In genomic region chr12:46901464-46902205, GRCh38 we compare ENCODE assay signal across 20 cellular contexts.
"Had no signal": no experiment of that assay in that cellular context is flagged by ENCODE, and none has a peak within 500 bp of the region (broad histone marks: within the 10 kb centered on the region; RNA-seq: fewer than 3 reads in every experiment).

No MANE protein-coding gene starts in this region.

- H3K27me3 ChIP-seq: esophagus muscularis mucosa, gastrocnemius medialis, heart right ventricle, left lung, right atrium auricular region, suprapubic skin, thyroid gland, upper lobe of left lung, uterus had no signal

- ATAC-seq: effector memory CD8-positive, alpha-beta T cell; gastrocnemius medialis; heart right ventricle; left lung; lower lobe of right lung; natural killer cell treated with Interleukin-12 subunit alpha and Interleukin-12 subunit beta and Interleukin-15 and Interleukin-18, amount 100 ng/mL, for 72 hours had no signal

- H3K36me3 Mint-ChIP-seq: memory B cell, mesothelial cell of epicardium had no signal

- H3K36me3 ChIP-seq: esophagus muscularis mucosa, gastrocnemius medialis, heart right ventricle, left lung, lower lobe of right lung, right atrium auricular region, suprapubic skin, thyroid gland, upper lobe of left lung, uterus had no signal

- H3K9me3 Mint-ChIP-seq: effector memory CD8-positive, alpha-beta T cell; memory B cell had no signal

- H3K4me1 Mint-ChIP-seq: memory B cell had no signal

- H3K4me2 ChIP-seq: smooth muscle cell had no signal

- H3K27ac ChIP-seq: epithelial cell of prostate, esophagus muscularis mucosa, heart right ventricle, left lung, lower lobe of right lung, right atrium auricular region, suprapubic skin, thyroid gland, upper lobe of left lung, uterus had no signal

- H3K4me1 ChIP-seq: esophagus muscularis mucosa, gastrocnemius medialis, heart right ventricle, left lung, lower lobe of right lung, right atrium auricular region, thyroid gland, uterus had no signal

- H3K9me3 ChIP-seq: esophagus muscularis mucosa, gastrocnemius medialis, heart right ventricle, left lung, lower lobe of right lung, right atrium auricular region, suprapubic skin, thyroid gland, upper lobe of left lung, uterus had no signal

- H3K4me3 Mint-ChIP-seq: effector memory CD8-positive, alpha-beta T cell; memory B cell; mesothelial cell of epicardium; natural killer cell treated with Interleukin-12 subunit alpha and Interleukin-12 subunit beta and Interleukin-15 and Interleukin-18, amount 100 ng/mL, for 72 hours had no signal

- H3K4me3 ChIP-seq: esophagus muscularis mucosa, gastrocnemius medialis, heart right ventricle, left lung, lower lobe of right lung, right atrium auricular region, smooth muscle cell, suprapubic skin, thyroid gland, upper lobe of left lung, uterus had no signal

- H3K27ac Mint-ChIP-seq: effector memory CD8-positive, alpha-beta T cell; memory B cell; mesothelial cell of epicardium; natural killer cell treated with Interleukin-12 subunit alpha and Interleukin-12 subunit beta and Interleukin-15 and Interleukin-18, amount 100 ng/mL, for 72 hours had no signal

- DNase-seq: effector memory CD8-positive, alpha-beta T cell; gastrocnemius medialis; heart right ventricle; hypothalamus; left lung; lower lobe of right lung; posterior cingulate gyrus; stimulated activated CD4-positive, alpha-beta T cell treated with anti-CD3 and anti-CD28 coated beads, Interleukin-2, amount 100 ng/mL, for 48 hours; stimulated activated naive CD4-positive, alpha-beta T cell treated with Interleukin-2 at 50 U/mL for 16 hours; thyroid gland; upper lobe of left lung; uterus had no signal
